Comparison of ENCODE assay signal across 10 cellular contexts in the genomic region with DNA sequence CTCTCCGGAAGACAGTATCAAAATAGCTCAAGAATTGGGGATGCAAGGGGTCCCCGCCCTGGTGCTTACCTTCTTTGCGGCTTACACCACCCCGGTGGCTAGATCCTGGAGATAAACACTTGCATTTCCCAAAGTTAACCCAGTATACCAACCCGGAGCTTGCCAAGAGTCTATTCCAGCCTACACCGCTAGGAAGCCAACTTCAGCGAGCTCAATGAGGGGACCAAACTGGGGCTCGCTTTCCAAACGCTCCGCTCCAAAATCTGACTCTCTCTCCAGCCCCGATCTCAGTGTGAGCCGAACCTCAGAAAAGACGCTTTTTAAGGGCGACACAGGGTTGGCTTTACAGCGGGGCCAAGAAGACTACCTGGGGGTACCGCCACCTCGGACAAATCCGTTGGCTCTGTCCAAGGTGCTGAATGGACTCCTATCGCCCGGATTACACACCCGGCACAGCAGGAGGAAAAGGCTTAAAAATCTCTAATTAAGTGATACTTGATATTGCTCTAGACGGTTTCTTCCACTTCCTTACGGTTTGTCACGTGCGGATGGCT. TPM values are rescaled to one million over a fixed set of nuclear protein-coding genes. Genes with fewer than 3 reads are reported as not detected.
DNase-seq lines count a peak whose midpoint lies in the region; ATAC-seq, FAIRE-seq and TF ChIP-seq lines count a peak whose summit lies in the region.
"Had no signal": no experiment of that assay in that cellular context is flagged by ENCODE, and none has a peak within 500 bp of the region (broad histone marks: within the 10 kb centered on the region; RNA-seq: fewer than 3 reads in every experiment).

No MANE protein-coding gene starts in this region.

- H3K9me3 Mint-ChIP-seq in H9 = peaks cover 0 to 3% of the 10 kb centered on the region in 2 experiments; a peak in 1 of 5 replicates
- H3K9me3 Mint-ChIP-seq in activated CD8-positive, alpha-beta T cell treated with anti-CD3 and anti-CD28 coated beads, Interleukin-2, amount 10 ng/mL, durations not matched to agents 7 days and 5 days (ENCODE audit: insufficient read depth) = peaks cover 11% of the 10 kb centered on the region

- no peak overlapping the region for H3K18ac ChIP-seq in H9 (ENCODE audit: insufficient read length, low read depth, low read length)

- no peaks in the 10 kb centered on the region for H3K79me2 ChIP-seq in H9 (ENCODE audit: insufficient read depth, low read length)

- H3K14ac ChIP-seq in H9 (ENCODE audit: insufficient read depth, low read length) = no peak overlapping the region

- no peak overlapping the region for H2AK5ac ChIP-seq in H9 (ENCODE audit: insufficient read length, low read length)

- H4K5ac ChIP-seq in H9 (ENCODE audit: insufficient read length, low read depth, low read length) = no peak overlapping the region

- peak; percentile 68 for TF ChIP-seq CTCF in H9 (conservative IDR thresholded peaks at IDR 0.05)

- POLR2A ChIA-PET in activated CD8-positive, alpha-beta T cell treated with anti-CD3 and anti-CD28 coated beads, Interleukin-2, amount 10 ng/mL, durations not matched to agents 7 days and 5 days (lab: Charles Lee) = no interaction called here

- no peaks in the 10 kb centered on the region for H3K79me1 ChIP-seq in H9 (ENCODE audit: insufficient read depth, low read depth, low read length, poor library complexity, severe bottlenecking)

- CTCF ChIA-PET in activated CD8-positive, alpha-beta T cell treated with anti-CD3 and anti-CD28 coated beads, Interleukin-2, amount 10 ng/mL, durations not matched to agents 7 days and 5 days (lab: Charles Lee) = no interaction called here

- ATAC-seq in activated CD8-positive, alpha-beta T cell treated with anti-CD3 and anti-CD28 coated beads, Interleukin-2, amount 10 ng/mL, durations not matched to agents 7 days and 5 days = no peak
- ATAC-seq in GM21786 (IDR thresholded peaks at IDR 0.05; ENCODE audit: unreplicated experiment) (no peak), HG03108 (IDR thresholded peaks at IDR 0.05; ENCODE audit: unreplicated experiment) (no peak)

- peak overlapping the region; percentile 86 to 96 for H3K4me3 Mint-ChIP-seq in H9
- H3K4me3 Mint-ChIP-seq in activated CD8-positive, alpha-beta T cell treated with anti-CD3 and anti-CD28 coated beads, Interleukin-2, amount 10 ng/mL, durations not matched to agents 7 days and 5 days = no peak overlapping the region

- no peak overlapping the region for H2BK12ac ChIP-seq in H9 (ENCODE audit: insufficient read length, low read depth, low read length)

- H3K4ac ChIP-seq in H9 (ENCODE audit: low read depth, low read length) = no peak overlapping the region

- no peak overlapping the region for H3T11ph ChIP-seq in H9 (ENCODE audit: low read length)

- no peak overlapping the region for H3K56ac ChIP-seq in H9 (ENCODE audit: insufficient read length, low read depth, low read length)

- H3K4me1 Mint-ChIP-seq in H9 = peaks cover 38 to 43% of the 10 kb centered on the region in 2 experiments
- H3K4me1 Mint-ChIP-seq in activated CD8-positive, alpha-beta T cell treated with anti-CD3 and anti-CD28 coated beads, Interleukin-2, amount 10 ng/mL, durations not matched to agents 7 days and 5 days (ENCODE audit: low read depth) = peaks cover 8% of the 10 kb centered on the region

- no peak overlapping the region for H2BK5ac ChIP-seq in H9 (ENCODE audit: insufficient read length, low read length)

- no peak overlapping the region for H2BK15ac ChIP-seq in H9 (ENCODE audit: low read depth, low read length)

- DNase-seq in AG08396 (ENCODE audit: low spot score) (peak; percentile 68), H9 (peak; percentile 80), iPS-NIHi11 (ENCODE audit: low spot score) (peak; percentile 66), GM12891 (ENCODE audit: insufficient read length, low spot score) (no peak), hypothalamus (lab: John Stamatoyannopoulos, UW) (no peak)
- peak; percentile 49 for DNase-seq in activated CD8-positive, alpha-beta T cell treated with anti-CD3 and anti-CD28 coated beads, Interleukin-2, amount 10 ng/mL, durations not matched to agents 7 days and 5 days

- TF ChIP-seq POLR2A in GM12891 (IDR thresholded peaks at IDR 0.05; ENCODE audit: low read depth, low read length) = no peak

- H3K9ac ChIP-seq in H9 (ENCODE audit: extremely low read depth, insufficient read length, low read length) = no peak overlapping the region

- peaks cover 19% of the 10 kb centered on the region; the same call in 1 of the 2 replicates for H3K27me3 ChIP-seq in H9 (ENCODE audit: insufficient read depth, low read length)

- H3K4me1 ChIP-seq in H9 (ENCODE audit: insufficient read depth, low read length) = no peaks in the 10 kb centered on the region; the same call in 1 of the 2 replicates

- no peak overlapping the region for H4K8ac ChIP-seq in H9 (replicated peaks; ENCODE audit: insufficient read length, low read depth, low read length)

- H4K91ac ChIP-seq in H9 (ENCODE audit: insufficient read length, low read depth, low read length) = no peak overlapping the region

- no peak overlapping the region for H3K27ac ChIP-seq in H9 (ENCODE audit: insufficient read length, low read depth, low read length)
- H3K27ac ChIP-seq: SK-N-MC had no signal

- no peak overlapping the region for H3K23ac ChIP-seq in H9 (ENCODE audit: insufficient read length, low read depth, low read length)

- no peak overlapping the region for H2AFZ ChIP-seq in H9 (ENCODE audit: low read length)

- no peaks in the 10 kb centered on the region for H4K20me1 ChIP-seq in H9 (ENCODE audit: control insufficient read depth, insufficient read depth, insufficient read length)

- H3K27me3 Mint-ChIP-seq in H9 (ENCODE audit: low read depth) = peaks cover 61% of the 10 kb centered on the region
- H3K27me3 Mint-ChIP-seq in activated CD8-positive, alpha-beta T cell treated with anti-CD3 and anti-CD28 coated beads, Interleukin-2, amount 10 ng/mL, durations not matched to agents 7 days and 5 days (ENCODE audit: low read depth) = peaks cover 67% of the 10 kb centered on the region

- H3K36me3 Mint-ChIP-seq in H9 (ENCODE audit: insufficient read depth in 1 of 3, low read depth in 3 of 3) = no peaks in the 10 kb centered on the region; a peak in 1 of 7 replicates
- peaks cover 12% of the 10 kb centered on the region for H3K36me3 Mint-ChIP-seq in activated CD8-positive, alpha-beta T cell treated with anti-CD3 and anti-CD28 coated beads, Interleukin-2, amount 10 ng/mL, durations not matched to agents 7 days and 5 days (ENCODE audit: low read depth)

- no peak overlapping the region for H2BK20ac ChIP-seq in H9 (ENCODE audit: low read depth, low read length, poor library complexity, severe bottlenecking)

- H3K4me2 ChIP-seq in H9 (ENCODE audit: insufficient read depth, insufficient read length, low read length) = peak overlapping the region; percentile 78

- no peaks in the 10 kb centered on the region for H3K9me3 ChIP-seq in H9 (ENCODE audit: control insufficient read depth, low read depth, low read length)

- H3K23me2 ChIP-seq in H9 (ENCODE audit: insufficient read length, low read depth, low read length, poor library complexity, severe bottlenecking) = peaks cover 39% of the 10 kb centered on the region

- H2BK120ac ChIP-seq in H9 (ENCODE audit: low read depth, low read length, poor library complexity, severe bottlenecking) = no peak overlapping the region

- no peak for FAIRE-seq in GM12891 (lab: Jason Lieb, UNC)
- FAIRE-seq: endometrium had no signal

- no CpG with 5 or more reads among the region's 25 CpGs for WGBS in H9 (ENCODE audit: extremely low coverage, insufficient read length, low lambda C conversion rate)

- H3K27ac Mint-ChIP-seq in H9 = no peak overlapping the region
- H3K27ac Mint-ChIP-seq in activated CD8-positive, alpha-beta T cell treated with anti-CD3 and anti-CD28 coated beads, Interleukin-2, amount 10 ng/mL, durations not matched to agents 7 days and 5 days = no peak overlapping the region

TF ChIP-seq in GM12891, 5 proteins besides CTCF, POLR2A, EP300 and RAD21:
- TF ChIP-seq SPI1 (IDR thresholded peaks at IDR 0.05; ENCODE audit: low read depth, low read length) (no peak), POLR2AphosphoS5 (IDR thresholded peaks at IDR 0.05; ENCODE audit: low read depth, low read length) (no peak), PAX5 (IDR thresholded peaks at IDR 0.05; ENCODE audit: insufficient read depth, low read length, severe bottlenecking) (no peak), POU2F2 (IDR thresholded peaks at IDR 0.05; ENCODE audit: low read depth, low read length) (no peak), TAF1 (IDR thresholded peaks at IDR 0.05; ENCODE audit: low read depth, low read length) (no peak)

RNA-seq across cellular contexts. Expression of a gene that starts 20.1 kb away (rescaled TPM):
- 2.6 and 2.7 TPM in 2 replicates for total RNA-seq in H9 (2021)
- total RNA-seq in activated CD8-positive, alpha-beta T cell treated with anti-CD3 and anti-CD28 coated beads, Interleukin-2, amount 10 ng/mL, durations not matched to agents 7 days and 5 days = not detected
- polyA plus RNA-seq in GM12891 (2012; ENCODE audit: low read depth, missing spikeins) = 0.04 TPM

Comparison
In these comparisons a context has a peak if more than half of its experiments do, and no peak if none do; other contexts are left out.
1. DNase-seq: peak in AG08396 (single experiment), H9 (single experiment), activated CD8-positive, alpha-beta T cell treated with anti-CD3 and anti-CD28 coated beads, Interleukin-2, amount 10 ng/mL, durations not matched to agents 7 days and 5 days (single experiment) and iPS-NIHi11 (single experiment); none in GM12891 (single experiment) and hypothalamus (0 of 51).